Comparison of ENCODE assay signal across 12 cellular contexts in the genomic region with DNA sequence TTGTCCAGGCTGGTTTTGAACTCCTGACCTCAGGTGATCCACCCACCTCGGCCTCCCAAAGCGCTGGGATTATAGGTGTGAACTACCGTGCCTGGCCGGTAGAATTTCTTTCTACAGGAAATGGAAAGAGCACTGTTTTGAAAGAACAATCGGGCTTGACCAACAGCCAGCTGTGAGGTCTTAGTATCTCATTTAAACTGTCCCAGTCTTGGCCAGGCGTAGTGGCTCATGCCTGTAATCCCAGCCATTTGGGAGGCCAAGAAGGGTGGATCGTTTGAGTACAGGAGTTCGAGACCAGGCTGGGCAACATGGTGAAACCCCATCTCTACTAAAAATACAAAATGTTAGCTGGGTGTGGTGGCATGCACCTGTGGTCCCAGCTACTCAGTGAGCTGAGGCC. TPM values are rescaled to one million over a fixed set of nuclear protein-coding genes. Genes with fewer than 3 reads are reported as not detected.
"Had no signal": no experiment of that assay in that cellular context is flagged by ENCODE, and none has a peak within 500 bp of the region (broad histone marks: within the 10 kb centered on the region; RNA-seq: fewer than 3 reads in every experiment).

No MANE protein-coding gene starts in this region.

RNA-seq across cellular contexts. Expression of a gene that starts 17.8 kb away (rescaled TPM):
- total RNA-seq: activated B cell treated with CpG ODN at 0.5 μM for 24 hours; activated CD4-positive, alpha-beta memory T cell treated with anti-CD3 and anti-CD28 coated beads for 36 hours; activated CD4-positive, alpha-beta memory T cell treated with anti-CD3 and anti-CD28 coated beads, Interleukin-2, amount 10 ng/mL, durations not matched to agents 7 days and 5 days; activated CD4-positive, alpha-beta T cell treated with anti-CD3 and anti-CD28 coated beads for 36 hours; activated CD4-positive, alpha-beta T cell treated with anti-CD3 and anti-CD28 coated beads, Interleukin-2, amount 10 ng/mL, durations not matched to agents 24 days and 14 days; activated CD4-positive, alpha-beta T cell treated with anti-CD3 and anti-CD28 coated beads, Interleukin-2, amount 10 ng/mL, durations not matched to agents 7 days and 5 days; activated CD8-positive, alpha-beta memory T cell treated with anti-CD3 and anti-CD28 coated beads for 36 hours; activated CD8-positive, alpha-beta memory T cell treated with anti-CD3 and anti-CD28 coated beads, Interleukin-2, amount 10 ng/mL, durations not matched to agents 7 days and 5 days; activated CD8-positive, alpha-beta T cell treated with anti-CD3 and anti-CD28 coated beads for 36 hours; activated CD8-positive, alpha-beta T cell treated with anti-CD3 and anti-CD28 coated beads, Interleukin-2, amount 10 ng/mL, durations not matched to agents 7 days and 5 days; T-helper 1 cell treated with Interleukin-12 subunit alpha and Interleukin-12 subunit beta and Interleukin-4 antibody, amounts not matched to agents 30 ng/mL and 1 ng/mL, for 36 hours; T-helper 2 cell treated with Interferon-gamma antibody and Interleukin-4, amounts not matched to agents 100 ng/mL and 5 ng/mL, for 36 hours had no signal
